In the genomic region with DNA sequence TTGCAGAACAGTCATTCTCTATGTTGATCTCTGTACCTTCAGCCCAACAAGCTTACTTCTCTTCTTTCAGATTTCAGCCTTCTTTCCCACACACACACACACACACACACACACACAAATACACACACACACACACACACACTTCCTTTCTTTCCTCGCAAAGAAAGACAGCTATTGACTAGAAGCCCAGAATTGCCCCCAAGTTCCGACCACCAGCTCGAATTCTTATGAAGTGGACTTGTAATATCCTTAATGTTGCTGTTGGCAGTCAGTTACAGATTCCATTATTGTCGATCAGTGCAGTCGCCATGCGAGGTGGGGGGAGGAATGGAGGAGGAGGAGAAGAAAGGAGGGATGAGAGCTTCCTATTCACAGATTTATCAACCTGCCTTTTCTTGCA, we compare ENCODE assay signal across 10 cellular contexts.
A peak's percentile ranks its signal among the peaks of the same experiment; 100 is the strongest.
DNase-seq lines count a peak whose midpoint lies in the region; ATAC-seq, FAIRE-seq and TF ChIP-seq lines count a peak whose summit lies in the region.
"Had no signal": no experiment of that assay in that cellular context is flagged by ENCODE, and none has a peak within 500 bp of the region (broad histone marks: within the 10 kb centered on the region; RNA-seq: fewer than 3 reads in every experiment).

No MANE protein-coding gene starts in this region.

- H3K9me3 ChIP-seq in fibroblast of lung (ENCODE audit: control insufficient read depth, insufficient read depth, low read depth, low read length) (no peaks in the 10 kb centered on the region), neural progenitor cell (ENCODE audit: low read depth) (no peaks in the 10 kb centered on the region), HepG2 (ENCODE audit: low read length) (no peaks in the 10 kb centered on the region)

- no peak for TF ChIP-seq POLR2A in HepG2 (IDR thresholded peaks at IDR 0.05; ENCODE audit: insufficient read depth in 1 of 2, low read depth in 2 of 2, low read length in 2 of 2)

- H3K36me3 ChIP-seq in fibroblast of lung (ENCODE audit: control insufficient read depth, insufficient read depth, low read length) (no peaks in the 10 kb centered on the region), neural progenitor cell (no peaks in the 10 kb centered on the region), HepG2 (replicated peaks in 1 of 2; ENCODE audit: control insufficient read depth in 1 of 2, insufficient read depth in 2 of 2, low read length in 2 of 2) (no peaks in the 10 kb centered on the region)

- peaks cover 12% of the 10 kb centered on the region for H3F3A ChIP-seq in neural progenitor cell (ENCODE audit: low read depth)

- H4K20me1 ChIP-seq in fibroblast of lung (ENCODE audit: control insufficient read depth, extremely low read depth, insufficient read depth, low read length) (no peaks in the 10 kb centered on the region), neural progenitor cell (ENCODE audit: low read depth) (no peaks in the 10 kb centered on the region), HepG2 (ENCODE audit: insufficient read depth, low read length) (no peaks in the 10 kb centered on the region)

- DNase-seq in AG09309 (ENCODE audit: low read depth) (no peak), OCI-M1 (lab: John Stamatoyannopoulos, UW) (peak; percentile 41), fibroblast of lung (ENCODE audit: low read depth in 2 of 2) (peak; percentile 58 to 74), neural progenitor cell (ENCODE audit: low spot score) (peak; percentile 33), HepG2 (ENCODE audit: low spot score) (no peak), NOMO-1 (lab: John Stamatoyannopoulos, UW; ENCODE audit: unreplicated experiment in 2 of 2) (no peak)
- DNase-seq in naive thymus-derived CD8-positive, alpha-beta T cell, result no peak
- DNase-seq: cortex of kidney had no signal

- H3K4me1 Mint-ChIP-seq in neural progenitor cell, result peaks cover 4% of the 10 kb centered on the region
- no peaks in the 10 kb centered on the region for H3K4me1 Mint-ChIP-seq in naive thymus-derived CD8-positive, alpha-beta T cell

- H3K27ac ChIP-seq in fibroblast of lung (ENCODE audit: insufficient read depth, low read length), result peak overlapping the region; percentile 27
- H3K27ac ChIP-seq in neural progenitor cell, result peak overlapping the region; percentile 23
- no peak overlapping the region for H3K27ac ChIP-seq in HepG2 (ENCODE audit: extremely low read length, insufficient read depth, low read length)
- H3K27ac ChIP-seq: KMS-11 had no signal

- H3K9me3 Mint-ChIP-seq in neural progenitor cell, result no peaks in the 10 kb centered on the region
- no peaks in the 10 kb centered on the region for H3K9me3 Mint-ChIP-seq in naive thymus-derived CD8-positive, alpha-beta T cell

- intact Hi-C loops in HepG2 (cut with micrococcal nuclease; ENCODE audit: unreplicated experiment), result no loop called here

- POLR2A ChIA-PET in HepG2 (lab: Yijun Ruan, JAX), result no interaction called here
- POLR2A ChIA-PET in naive thymus-derived CD8-positive, alpha-beta T cell (lab: Charles Lee), result no interaction called here

- H3K4me3 ChIP-seq in AG09309 (ENCODE audit: control insufficient read depth, low read depth, low read length), result peak overlapping the region; percentile 18
- peak overlapping the region; percentile 20 to 61 (median 54) for H3K4me3 ChIP-seq in fibroblast of lung (replicated peaks in 1 of 4; ENCODE audit: control extremely low read depth in 1 of 4, insufficient read depth in 1 of 4, low read depth in 3 of 4, low read length in 4 of 4)
- peak overlapping the region; percentile 54 for H3K4me3 ChIP-seq in neural progenitor cell
- H3K4me3 ChIP-seq in HepG2 (replicated peaks in 1 of 3; ENCODE audit: insufficient read depth in 1 of 3, low read depth in 2 of 3, low read length in 3 of 3), result no peak overlapping the region

- H3K9ac ChIP-seq in fibroblast of lung (ENCODE audit: insufficient read depth, low read length), result no peak overlapping the region
- H3K9ac ChIP-seq in neural progenitor cell, result no peak overlapping the region
- H3K9ac ChIP-seq in HepG2 (ENCODE audit: insufficient read depth, low read depth, low read length), result no peak overlapping the region
- H3K9ac ChIP-seq: KMS-11 had no signal

- no TSS peak for BruUV-seq in HepG2 (replicated peaks; lab: Mats Ljungman, UMichigan)

- no peaks in the 10 kb centered on the region for H3K36me3 Mint-ChIP-seq in neural progenitor cell
- H3K36me3 Mint-ChIP-seq in naive thymus-derived CD8-positive, alpha-beta T cell, result no peaks in the 10 kb centered on the region

- no peak for TF ChIP-seq RAD21 in HepG2 (CRISPR knock-in tag; IDR thresholded peaks at IDR 0.05)

- H3K4me1 ChIP-seq in fibroblast of lung (ENCODE audit: control insufficient read depth, extremely low read depth, insufficient read depth, low read length) (no peaks in the 10 kb centered on the region), neural progenitor cell (peaks cover 39% of the 10 kb centered on the region), HepG2 (ENCODE audit: insufficient read depth, low read length) (no peaks in the 10 kb centered on the region)

- no peaks in the 10 kb centered on the region for H3K27me3 Mint-ChIP-seq in neural progenitor cell (ENCODE audit: insufficient read depth, low read depth)
- peaks cover 5 to 16% (median 7%) of the 10 kb centered on the region in 5 donors for H3K27me3 Mint-ChIP-seq in naive thymus-derived CD8-positive, alpha-beta T cell

- no peak for FAIRE-seq in HepG2 (lab: Jason Lieb, UNC)

- no peaks in the 10 kb centered on the region for H3K27me3 ChIP-seq in fibroblast of lung (ENCODE audit: control insufficient read depth, insufficient read depth, low read length)
- H3K27me3 ChIP-seq in neural progenitor cell, result no peaks in the 10 kb centered on the region
- no peaks in the 10 kb centered on the region for H3K27me3 ChIP-seq in HepG2 (ENCODE audit: control insufficient read depth in 1 of 2, insufficient read depth in 2 of 2, low read length in 2 of 2)

- H3K79me2 ChIP-seq in fibroblast of lung (ENCODE audit: control insufficient read depth, insufficient read depth, low read length) (no peaks in the 10 kb centered on the region), neural progenitor cell (ENCODE audit: low read depth) (no peaks in the 10 kb centered on the region), HepG2 (ENCODE audit: insufficient read depth, low read length) (no peaks in the 10 kb centered on the region)

- H2AFZ ChIP-seq in fibroblast of lung (ENCODE audit: low read length) (peak overlapping the region; percentile 61), neural progenitor cell (replicated peaks) (peak overlapping the region; percentile 60), HepG2 (ENCODE audit: low read length) (no peak overlapping the region)

- CTCF ChIA-PET in HepG2 (lab: Yijun Ruan, JAX; ENCODE audit: low intra/inter-chr PET ratio, low total read pairs), result no interaction called here

- TF ChIP-seq CTCF in AG09309 (IDR thresholded peaks at IDR 0.05; ENCODE audit: control insufficient read depth, insufficient read depth, low read depth, low read length, missing control alignments) (no peak), fibroblast of lung (conservative IDR thresholded peaks at IDR 0.05 in 1 of 2, IDR thresholded peaks at IDR 0.05 in 1 of 2; ENCODE audit: low read depth in 1 of 2, low read length in 2 of 2) (no peak), neural progenitor cell (IDR thresholded peaks at IDR 0.05) (no peak), HepG2 (CRISPR knock-in tag; IDR thresholded peaks at IDR 0.05) (no peak)

- in situ Hi-C loops in HepG2 (cut with HindIII; ENCODE audit: extremely low pct_ligation_motif_present, low pct_unique_long_range_greater_than_20kb), result loop anchor here (10.0 kb wide), 1 partner anchor 56 kb away; no protein-coding TSS in a partner anchor

- WGBS in HepG2 (ENCODE audit: low lambda C conversion rate), result 92% methylated on average over 6 of the region's 6 CpGs

- H3K27ac Mint-ChIP-seq in neural progenitor cell, result no peak overlapping the region
- H3K27ac Mint-ChIP-seq in naive thymus-derived CD8-positive, alpha-beta T cell, result no peak overlapping the region

- peak overlapping the region; percentile 97 for H3K4me2 ChIP-seq in fibroblast of lung (ENCODE audit: extremely low read depth, insufficient read depth, low read length)
- H3K4me2 ChIP-seq in neural progenitor cell, result peak overlapping the region; percentile 91
- H3K4me2 ChIP-seq in HepG2 (ENCODE audit: low read depth, low read length), result no peak overlapping the region
- H3K4me2 ChIP-seq: KMS-11 had no signal

- ATAC-seq in HepG2, result no peak
- ATAC-seq in GM18520 (IDR thresholded peaks at IDR 0.05; ENCODE audit: unreplicated experiment), result no peak
- ATAC-seq in naive thymus-derived CD8-positive, alpha-beta T cell, result no peak

- no peak overlapping the region for H3K4me3 Mint-ChIP-seq in neural progenitor cell
- no peak overlapping the region for H3K4me3 Mint-ChIP-seq in naive thymus-derived CD8-positive, alpha-beta T cell

- TF ChIP-seq EP300 in HepG2 (IDR thresholded peaks at IDR 0.05; ENCODE audit: low read depth in 2 of 2, low read length in 2 of 2) (no peak), HepG2 (CRISPR knock-in tag; IDR thresholded peaks at IDR 0.05; ENCODE audit: borderline replicate concordance) (no peak)

TF ChIP-seq in HepG2, 621 proteins besides CTCF, POLR2A, EP300 and RAD21:
- TF ChIP-seq HDAC2 (CRISPR knock-in tag; IDR thresholded peaks at IDR 0.05), result no peak
- no peak for TF ChIP-seq REL (CRISPR knock-in tag; conservative IDR thresholded peaks at IDR 0.05)
- TF ChIP-seq, protein P1, sequence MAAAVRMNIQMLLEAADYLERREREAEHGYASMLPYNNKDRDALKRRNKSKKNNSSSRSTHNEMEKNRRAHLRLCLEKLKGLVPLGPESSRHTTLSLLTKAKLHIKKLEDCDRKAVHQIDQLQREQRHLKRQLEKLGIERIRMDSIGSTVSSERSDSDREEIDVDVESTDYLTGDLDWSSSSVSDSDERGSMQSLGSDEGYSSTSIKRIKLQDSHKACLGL (CRISPR knock-in tag; IDR thresholded peaks at IDR 0.05), result no peak

Comparison
In these comparisons a context has a peak if more than half of its experiments do, and no peak if none do; other contexts are left out.
1. DNase-seq: peak in OCI-M1 (single experiment), fibroblast of lung (2 of 2) and neural progenitor cell (single experiment); none in AG09309 (single experiment), HepG2 (single experiment), NOMO-1 (0 of 2) and naive thymus-derived CD8-positive, alpha-beta T cell (0 of 10).
2. H3K4me3 ChIP-seq: peak in AG09309 (single experiment), fibroblast of lung (4 of 4) and neural progenitor cell (single experiment); none in HepG2 (0 of 3).